24 cellular contexts compared by ENCODE assay signal in the genomic region with DNA sequence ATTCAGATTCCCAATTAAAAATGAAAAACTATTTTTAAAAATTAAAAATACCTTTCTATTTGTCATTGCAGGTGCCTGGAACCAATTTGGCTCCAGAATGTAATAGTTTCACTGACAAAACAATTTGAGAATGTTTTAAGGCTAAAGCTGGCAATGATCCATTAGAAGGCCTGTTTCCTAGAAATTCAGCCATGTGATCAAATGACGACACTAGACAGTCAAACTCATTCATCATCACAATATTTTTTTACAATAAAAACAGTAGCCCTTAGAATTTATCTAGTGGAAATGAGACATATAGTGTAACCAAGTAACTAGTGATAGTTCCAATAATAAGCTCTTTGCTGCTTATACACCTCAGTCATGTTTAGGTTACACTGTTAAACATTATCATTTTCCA.
DNase-seq lines count a peak whose midpoint lies in the region; ATAC-seq, FAIRE-seq and TF ChIP-seq lines count a peak whose summit lies in the region.
"Had no signal": no experiment of that assay in that cellular context is flagged by ENCODE, and none has a peak within 500 bp of the region (broad histone marks: within the 10 kb centered on the region; RNA-seq: fewer than 3 reads in every experiment).

No MANE protein-coding gene starts in this region.

- POLR2A ChIA-PET in SK-N-SH (lab: Yijun Ruan, JAX), result no interaction called here

- H3K9me2 ChIP-seq in Karpas-422 (replicated peaks; ENCODE audit: insufficient read depth, low read length), result no peaks in the 10 kb centered on the region
- H3K9me2 ChIP-seq in SK-N-SH, result no peaks in the 10 kb centered on the region

- H3K4me1 ChIP-seq in Karpas-422 (ENCODE audit: low read length), result peaks cover 52% of the 10 kb centered on the region
- peaks cover 0 to 6% of the 10 kb centered on the region in 2 experiments; a peak in 1 of 4 replicates for H3K4me1 ChIP-seq in SK-N-SH (ENCODE audit: control insufficient read depth in 1 of 2, insufficient read depth in 2 of 2, low read depth in 1 of 2, low read length in 1 of 2)
- H3K4me1 ChIP-seq: HAP-1 had no signal

- CTCF ChIA-PET in SK-N-SH (lab: Yijun Ruan, JAX), result no interaction called here

- H3K4me3 ChIP-seq in Karpas-422 (ENCODE audit: low read length) (no peak overlapping the region), SK-N-SH (ENCODE audit: low read depth in 2 of 2, low read length in 1 of 2) (no peak overlapping the region)
- H3K4me3 ChIP-seq: GM23338, HAP-1, MG63 had no signal

- DNase-seq in Karpas-422, result no peak
- DNase-seq in SK-N-SH, result no peak
- DNase-seq in dermis blood vessel endothelial cell, result peak; percentile 9
- peak; percentile 5 for DNase-seq in iris pigment epithelial cell (ENCODE audit: low read depth)
- no peak for DNase-seq in D721Med (ENCODE audit: insufficient read length, low spot score)
- no peak for DNase-seq in GM03348 (ENCODE audit: low spot score)
- DNase-seq in GF-D8 (lab: John Stamatoyannopoulos, UW), result no peak
- DNase-seq: Calu3; CD8-positive, alpha-beta memory T cell; DMS153; MG63; NCI-H1105 treated with DMSO at 0.1 percent for 48 hours; NCI-H2029; NCI-H446; NCI-H524 treated with DMSO at 0.1 percent for 48 hours; NCI-H774; SHP77; SW 1271 had no signal

- ATAC-seq in HG02571 (IDR thresholded peaks at IDR 0.05; ENCODE audit: unreplicated experiment), result no peak
- ATAC-seq: GM23338 had no signal

- no peak overlapping the region for H3K4me2 ChIP-seq in Karpas-422 (ENCODE audit: low read depth, low read length, poor library complexity, severe bottlenecking)
- H3K4me2 ChIP-seq in SK-N-SH, result no peak overlapping the region
- H3K4me2 ChIP-seq: GM23338 had no signal

- H3K27ac ChIP-seq in Karpas-422 (ENCODE audit: low read length), result peak overlapping the region; percentile 24
- H3K27ac ChIP-seq in SK-N-SH (ENCODE audit: low read depth in 2 of 2, low read length in 1 of 2), result peak overlapping the region in 1 of 2 experiments; percentile 54; a peak in 2 of 4 replicates
- H3K27ac ChIP-seq: C4-2B, HL-60, RWPE1 had no signal

- H3K79me2 ChIP-seq in Karpas-422 (ENCODE audit: low read length) (no peaks in the 10 kb centered on the region), SK-N-SH (ENCODE audit: insufficient read depth) (no peaks in the 10 kb centered on the region)

- H3K27me3 ChIP-seq in Karpas-422 (ENCODE audit: low read length) (no peaks in the 10 kb centered on the region), SK-N-SH (ENCODE audit: insufficient read depth) (no peaks in the 10 kb centered on the region)
- H3K27me3 ChIP-seq: MG63 had no signal

- no peak for TF ChIP-seq RAD21 in SK-N-SH (IDR thresholded peaks at IDR 0.05; ENCODE audit: low read length)

- no peaks in the 10 kb centered on the region for H3K36me3 ChIP-seq in Karpas-422 (ENCODE audit: insufficient read depth, low read length)
- H3K36me3 ChIP-seq in SK-N-SH (replicated peaks in 1 of 2; ENCODE audit: control insufficient read depth in 1 of 2, insufficient read depth in 2 of 2, low read length in 1 of 2), result no peaks in the 10 kb centered on the region
- H3K36me3 ChIP-seq: HAP-1, MG63 had no signal

- no peak for TF ChIP-seq CTCF in SK-N-SH (IDR thresholded peaks at IDR 0.05)
- no peak for TF ChIP-seq CTCF in D721Med (IDR thresholded peaks at IDR 0.05; ENCODE audit: insufficient read depth, missing control alignments)

- H3F3A ChIP-seq in SK-N-SH (replicated peaks; ENCODE audit: insufficient read depth), result no peaks in the 10 kb centered on the region

- no peak for TF ChIP-seq EP300 in SK-N-SH (IDR thresholded peaks at IDR 0.05; ENCODE audit: borderline replicate concordance in 1 of 2, low read depth in 1 of 2, low read length in 1 of 2)

- no peaks in the 10 kb centered on the region for H4K20me1 ChIP-seq in Karpas-422 (ENCODE audit: insufficient read depth, low read depth, low read length)
- H4K20me1 ChIP-seq in SK-N-SH (ENCODE audit: insufficient read depth), result no peaks in the 10 kb centered on the region

- FAIRE-seq in D721Med (lab: Jason Lieb, UNC), result no peak

- H3K9me3 ChIP-seq in Karpas-422 (ENCODE audit: low read length), result no peaks in the 10 kb centered on the region
- no peaks in the 10 kb centered on the region for H3K9me3 ChIP-seq in SK-N-SH
- H3K9me3 ChIP-seq: HAP-1, MG63 had no signal

- H3K9ac ChIP-seq in Karpas-422 (ENCODE audit: low read length) (no peak overlapping the region), SK-N-SH (no peak overlapping the region)

- WGBS in SK-N-SH (ENCODE audit: low lambda C conversion rate), result 19% methylated on average over 1 of the region's 1 CpG

- H2AFZ ChIP-seq in Karpas-422 (ENCODE audit: low read length) (no peak overlapping the region), SK-N-SH (ENCODE audit: low read depth) (no peak overlapping the region)
- H2AFZ ChIP-seq: GM23338 had no signal

TF ChIP-seq in SK-N-SH, 30 proteins besides CTCF, POLR2A, EP300 and RAD21 (continues in another document):
- TF ChIP-seq RXRA (IDR thresholded peaks at IDR 0.05; ENCODE audit: borderline replicate concordance, low read depth) (no peak), TAF1 (IDR thresholded peaks at IDR 0.05; ENCODE audit: borderline replicate concordance, low read depth, low read length) (no peak), ELF1 (IDR thresholded peaks at IDR 0.05) (no peak), MXI1 (IDR thresholded peaks at IDR 0.05; ENCODE audit: low read depth, low read length) (no peak), POLR2AphosphoS5 (IDR thresholded peaks at IDR 0.05; ENCODE audit: low read depth, low read length) (no peak)
- TF ChIP-seq, protein P1, sequence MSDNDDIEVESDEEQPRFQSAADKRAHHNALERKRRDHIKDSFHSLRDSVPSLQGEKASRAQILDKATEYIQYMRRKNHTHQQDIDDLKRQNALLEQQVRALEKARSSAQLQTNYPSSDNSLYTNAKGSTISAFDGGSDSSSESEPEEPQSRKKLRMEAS (IDR thresholded peaks at IDR 0.05; ENCODE audit: low read depth), result no peak
- TF ChIP-seq, protein P2, sequence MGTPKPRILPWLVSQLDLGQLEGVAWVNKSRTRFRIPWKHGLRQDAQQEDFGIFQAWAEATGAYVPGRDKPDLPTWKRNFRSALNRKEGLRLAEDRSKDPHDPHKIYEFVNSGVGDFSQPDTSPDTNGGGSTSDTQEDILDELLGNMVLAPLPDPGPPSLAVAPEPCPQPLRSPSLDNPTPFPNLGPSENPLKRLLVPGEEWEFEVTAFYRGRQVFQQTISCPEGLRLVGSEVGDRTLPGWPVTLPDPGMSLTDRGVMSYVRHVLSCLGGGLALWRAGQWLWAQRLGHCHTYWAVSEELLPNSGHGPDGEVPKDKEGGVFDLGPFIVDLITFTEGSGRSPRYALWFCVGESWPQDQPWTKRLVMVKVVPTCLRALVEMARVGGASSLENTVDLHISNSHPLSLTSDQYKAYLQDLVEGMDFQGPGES (IDR thresholded peaks at IDR 0.05; ENCODE audit: low read depth, low read length), result no peak
- TF ChIP-seq, protein P3, sequence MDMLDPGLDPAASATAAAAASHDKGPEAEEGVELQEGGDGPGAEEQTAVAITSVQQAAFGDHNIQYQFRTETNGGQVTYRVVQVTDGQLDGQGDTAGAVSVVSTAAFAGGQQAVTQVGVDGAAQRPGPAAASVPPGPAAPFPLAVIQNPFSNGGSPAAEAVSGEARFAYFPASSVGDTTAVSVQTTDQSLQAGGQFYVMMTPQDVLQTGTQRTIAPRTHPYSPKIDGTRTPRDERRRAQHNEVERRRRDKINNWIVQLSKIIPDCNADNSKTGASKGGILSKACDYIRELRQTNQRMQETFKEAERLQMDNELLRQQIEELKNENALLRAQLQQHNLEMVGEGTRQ (IDR thresholded peaks at IDR 0.05; ENCODE audit: borderline replicate concordance, low read depth, low read length), result no peak
- TF ChIP-seq, protein P4, sequence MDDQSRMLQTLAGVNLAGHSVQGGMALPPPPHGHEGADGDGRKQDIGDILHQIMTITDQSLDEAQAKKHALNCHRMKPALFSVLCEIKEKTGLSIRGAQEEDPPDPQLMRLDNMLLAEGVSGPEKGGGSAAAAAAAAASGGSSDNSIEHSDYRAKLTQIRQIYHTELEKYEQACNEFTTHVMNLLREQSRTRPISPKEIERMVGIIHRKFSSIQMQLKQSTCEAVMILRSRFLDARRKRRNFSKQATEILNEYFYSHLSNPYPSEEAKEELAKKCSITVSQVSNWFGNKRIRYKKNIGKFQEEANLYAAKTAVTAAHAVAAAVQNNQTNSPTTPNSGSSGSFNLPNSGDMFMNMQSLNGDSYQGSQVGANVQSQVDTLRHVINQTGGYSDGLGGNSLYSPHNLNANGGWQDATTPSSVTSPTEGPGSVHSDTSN (IDR thresholded peaks at IDR 0.05), result 0 out of 2 replicates have a peak, but pooled peaks have one; percentile 18
- TF ChIP-seq, protein P5, sequence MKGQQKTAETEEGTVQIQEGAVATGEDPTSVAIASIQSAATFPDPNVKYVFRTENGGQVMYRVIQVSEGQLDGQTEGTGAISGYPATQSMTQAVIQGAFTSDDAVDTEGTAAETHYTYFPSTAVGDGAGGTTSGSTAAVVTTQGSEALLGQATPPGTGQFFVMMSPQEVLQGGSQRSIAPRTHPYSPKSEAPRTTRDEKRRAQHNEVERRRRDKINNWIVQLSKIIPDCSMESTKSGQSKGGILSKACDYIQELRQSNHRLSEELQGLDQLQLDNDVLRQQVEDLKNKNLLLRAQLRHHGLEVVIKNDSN (IDR thresholded peaks at IDR 0.05; ENCODE audit: borderline replicate concordance, low read depth), result peak; percentile 34; the same call in 1 of the 2 replicates
- TF ChIP-seq, protein P6, sequence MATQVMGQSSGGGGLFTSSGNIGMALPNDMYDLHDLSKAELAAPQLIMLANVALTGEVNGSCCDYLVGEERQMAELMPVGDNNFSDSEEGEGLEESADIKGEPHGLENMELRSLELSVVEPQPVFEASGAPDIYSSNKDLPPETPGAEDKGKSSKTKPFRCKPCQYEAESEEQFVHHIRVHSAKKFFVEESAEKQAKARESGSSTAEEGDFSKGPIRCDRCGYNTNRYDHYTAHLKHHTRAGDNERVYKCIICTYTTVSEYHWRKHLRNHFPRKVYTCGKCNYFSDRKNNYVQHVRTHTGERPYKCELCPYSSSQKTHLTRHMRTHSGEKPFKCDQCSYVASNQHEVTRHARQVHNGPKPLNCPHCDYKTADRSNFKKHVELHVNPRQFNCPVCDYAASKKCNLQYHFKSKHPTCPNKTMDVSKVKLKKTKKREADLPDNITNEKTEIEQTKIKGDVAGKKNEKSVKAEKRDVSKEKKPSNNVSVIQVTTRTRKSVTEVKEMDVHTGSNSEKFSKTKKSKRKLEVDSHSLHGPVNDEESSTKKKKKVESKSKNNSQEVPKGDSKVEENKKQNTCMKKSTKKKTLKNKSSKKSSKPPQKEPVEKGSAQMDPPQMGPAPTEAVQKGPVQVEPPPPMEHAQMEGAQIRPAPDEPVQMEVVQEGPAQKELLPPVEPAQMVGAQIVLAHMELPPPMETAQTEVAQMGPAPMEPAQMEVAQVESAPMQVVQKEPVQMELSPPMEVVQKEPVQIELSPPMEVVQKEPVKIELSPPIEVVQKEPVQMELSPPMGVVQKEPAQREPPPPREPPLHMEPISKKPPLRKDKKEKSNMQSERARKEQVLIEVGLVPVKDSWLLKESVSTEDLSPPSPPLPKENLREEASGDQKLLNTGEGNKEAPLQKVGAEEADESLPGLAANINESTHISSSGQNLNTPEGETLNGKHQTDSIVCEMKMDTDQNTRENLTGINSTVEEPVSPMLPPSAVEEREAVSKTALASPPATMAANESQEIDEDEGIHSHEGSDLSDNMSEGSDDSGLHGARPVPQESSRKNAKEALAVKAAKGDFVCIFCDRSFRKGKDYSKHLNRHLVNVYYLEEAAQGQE (IDR thresholded peaks at IDR 0.05; ENCODE audit: low read depth, low read length), result no peak

Comparison
In these comparisons a context has a peak if more than half of its experiments do, and no peak if none do; other contexts are left out.
1. DNase-seq: peak in dermis blood vessel endothelial cell (single experiment) and iris pigment epithelial cell (single experiment); none in Karpas-422 (single experiment), SK-N-SH (single experiment), D721Med (single experiment), GM03348 (single experiment) and GF-D8 (single experiment).